Comparison of ENCODE assay signal across 10 cellular contexts in genomic region chr11:210803-211180, GRCh38. TPM values are rescaled to one million over a fixed set of nuclear protein-coding genes. Genes with fewer than 3 reads are reported as not detected.
DNase-seq lines count a peak whose midpoint lies in the region; ATAC-seq lines count a peak whose summit lies in the region.
"Had no signal": no experiment of that assay in that cellular context is flagged by ENCODE, and none has a peak within 500 bp of the region (broad histone marks: within the 10 kb centered on the region; RNA-seq: fewer than 3 reads in every experiment).

No MANE protein-coding gene starts in this region.

- no peak overlapping the region for H2BK12ac ChIP-seq in mesenchymal stem cell (ENCODE audit: low read length in 2 of 2)

- no peak overlapping the region for H2BK15ac ChIP-seq in mesenchymal stem cell (ENCODE audit: low read depth, poor library complexity, severe bottlenecking)

- H3K27me3 ChIP-seq in BLaER1 treated with 17β-estradiol and CSF1 and Interleukin-3, amounts not matched to agents 10 nM and 100 nM, result no peaks in the 10 kb centered on the region
- H3K27me3 ChIP-seq in mesenchymal stem cell (ENCODE audit: control insufficient read depth in 1 of 2, insufficient read depth in 1 of 2, low read length in 2 of 2), result no peaks in the 10 kb centered on the region
- H3K27me3 ChIP-seq: dorsolateral prefrontal cortex, thyroid gland had no signal

- ATAC-seq in HG02588 (IDR thresholded peaks at IDR 0.05; ENCODE audit: unreplicated experiment), result no peak

- H3K4me2 ChIP-seq in BLaER1 treated with 17β-estradiol and CSF1 and Interleukin-3, amounts not matched to agents 10 nM and 100 nM, result peak overlapping the region; percentile 90 to 100 (median 99)
- H3K4me2 ChIP-seq in mesenchymal stem cell (ENCODE audit: low read length, poor library complexity, severe bottlenecking), result no peak overlapping the region

- peaks cover 14% of the 10 kb centered on the region for H3K79me1 ChIP-seq in mesenchymal stem cell (replicated peaks; ENCODE audit: low read length, poor library complexity, severe bottlenecking)

- H3K27ac ChIP-seq in BLaER1 treated with 17β-estradiol and CSF1 and Interleukin-3, amounts not matched to agents 10 nM and 100 nM, result peak overlapping the region in 8 of 11 experiments; percentile 45 to 100 (median 98); a peak in 10 of 22 replicates
- H3K27ac ChIP-seq in SK-N-MC (no peak overlapping the region), mesenchymal stem cell (ENCODE audit: low read length, poor library complexity, severe bottlenecking) (peak overlapping the region; percentile 88)
- H3K27ac ChIP-seq: thyroid gland had no signal

- H4K20me1 ChIP-seq in BLaER1 treated with 17β-estradiol and CSF1 and Interleukin-3, amounts not matched to agents 10 nM and 100 nM, result peaks cover 30 to 81% (median 59%) of the 10 kb centered on the region in 11 experiments; a peak in 19 of 22 replicates

- 92% methylated on average over 5 of the region's 5 CpGs for WGBS in mesenchymal stem cell

- H2AFZ ChIP-seq in mesenchymal stem cell (ENCODE audit: low read depth, low read length), result no peak overlapping the region

- H3K14ac ChIP-seq in mesenchymal stem cell (ENCODE audit: low read length in 2 of 2), result no peak overlapping the region

- H3K9ac ChIP-seq in BLaER1 treated with 17β-estradiol and CSF1 and Interleukin-3, amounts not matched to agents 10 nM and 100 nM, result peak overlapping the region; percentile 91 to 99 (median 98); a peak in 21 of 22 replicates
- H3K9ac ChIP-seq in SK-N-MC (ENCODE audit: insufficient read length) (peak overlapping the region; percentile 26), mesenchymal stem cell (ENCODE audit: low read length) (peak overlapping the region; percentile 98)

- peak overlapping the region in 7 of 10 experiments; percentile 92 to 97 (median 95); a peak in 6 of 20 replicates for H3K4me3 ChIP-seq in BLaER1 treated with 17β-estradiol and CSF1 and Interleukin-3, amounts not matched to agents 10 nM and 100 nM
- H3K4me3 ChIP-seq in SK-N-MC, result no peak overlapping the region
- H3K4me3 ChIP-seq in mesenchymal stem cell (ENCODE audit: insufficient read depth in 1 of 2, low read depth in 1 of 2, low read length in 2 of 2), result peak overlapping the region in 1 of 2 experiments; percentile 97
- H3K4me3 ChIP-seq: thyroid gland had no signal

- H4K8ac ChIP-seq in mesenchymal stem cell (ENCODE audit: low read length), result no peak overlapping the region

- H2BK120ac ChIP-seq in mesenchymal stem cell (ENCODE audit: low read depth, low read length), result no peak overlapping the region

- no peak for DNase-seq in SK-N-MC (ENCODE audit: low read depth, low spot score)
- no peak for DNase-seq in mesenchymal stem cell
- DNase-seq in SIG-M5 (lab: John Stamatoyannopoulos, UW), result no peak
- no peak for DNase-seq in inferior parietal cortex (ENCODE audit: extremely low spot score)
- DNase-seq: activated CD4-positive, alpha-beta T cell treated with anti-CD3 and anti-CD28 coated beads, Interleukin-2, amount 50 U/mL, for 4 hours; small intestine; thyroid gland had no signal

- peaks cover 63 to 70% (median 66%) of the 10 kb centered on the region in 11 experiments for H3K36me3 ChIP-seq in BLaER1 treated with 17β-estradiol and CSF1 and Interleukin-3, amounts not matched to agents 10 nM and 100 nM
- peaks cover 51% of the 10 kb centered on the region for H3K36me3 ChIP-seq in SK-N-MC (ENCODE audit: insufficient read depth, low read length)
- H3K36me3 ChIP-seq in mesenchymal stem cell (ENCODE audit: control insufficient read depth in 1 of 2, insufficient read depth in 2 of 2, low read depth in 1 of 2, low read length in 2 of 2), result peaks cover 62 to 63% of the 10 kb centered on the region in 2 experiments

- no peak overlapping the region for H4K91ac ChIP-seq in mesenchymal stem cell (ENCODE audit: low read length)

- peak overlapping the region; percentile 9 for H2AK5ac ChIP-seq in mesenchymal stem cell (ENCODE audit: low read length, severe bottlenecking)

- H3K23ac ChIP-seq in mesenchymal stem cell (ENCODE audit: low read length in 2 of 2), result no peak overlapping the region

- peaks cover 30 to 36% (median 32%) of the 10 kb centered on the region in 10 experiments for H3K4me1 ChIP-seq in BLaER1 treated with 17β-estradiol and CSF1 and Interleukin-3, amounts not matched to agents 10 nM and 100 nM
- peaks cover 45% of the 10 kb centered on the region for H3K4me1 ChIP-seq in mesenchymal stem cell (ENCODE audit: control insufficient read depth, insufficient read depth, low read depth, low read length)

- H3K18ac ChIP-seq in mesenchymal stem cell (ENCODE audit: low read depth in 1 of 2, low read length in 2 of 2), result no peak overlapping the region

- H2BK5ac ChIP-seq in mesenchymal stem cell (ENCODE audit: low read depth, low read length, poor library complexity, severe bottlenecking), result no peak overlapping the region

- H3K4ac ChIP-seq in mesenchymal stem cell (ENCODE audit: low read depth in 1 of 2, low read length in 2 of 2), result no peak overlapping the region

- no peaks in the 10 kb centered on the region for H3K9me3 ChIP-seq in BLaER1 treated with 17β-estradiol and CSF1 and Interleukin-3, amounts not matched to agents 10 nM and 100 nM (replicated peaks in 1 of 11)
- H3K9me3 ChIP-seq in SK-N-MC (ENCODE audit: low read depth, low read length) (no peaks in the 10 kb centered on the region), mesenchymal stem cell (ENCODE audit: control insufficient read depth, low read length) (no peaks in the 10 kb centered on the region)
- H3K9me3 ChIP-seq: thyroid gland had no signal

RNA-seq across cellular contexts. Expression of gene RIC8A, which starts 3.3 kb away (rescaled TPM):
- polyA plus RNA-seq in mesenchymal stem cell (2013, experiment 1 of 2), result 77.3 TPM
- polyA plus RNA-seq in mesenchymal stem cell (2013, experiment 2 of 2), result 76.9 TPM

RNA-seq across cellular contexts. Expression of gene BET1L, which starts 3.6 kb away (rescaled TPM):
- polyA plus RNA-seq in mesenchymal stem cell (2013, experiment 1 of 2), result 52.8 TPM
- polyA plus RNA-seq in mesenchymal stem cell (2013, experiment 2 of 2), result 52.1 TPM

RNA-seq across cellular contexts. Expression of gene SCGB1C1, which starts 17.9 kb away (rescaled TPM):
- polyA plus RNA-seq in mesenchymal stem cell (2013, experiment 1 of 2), result not detected
- not detected for polyA plus RNA-seq in mesenchymal stem cell (2013, experiment 2 of 2)
- polyA plus RNA-seq: small intestine had no signal

RNA-seq across cellular contexts. Expression of gene SIRT3, which starts 25.4 kb away (rescaled TPM):
- polyA plus RNA-seq in mesenchymal stem cell (2013, experiment 1 of 2), result 10.2 TPM
- polyA plus RNA-seq in mesenchymal stem cell (2013, experiment 2 of 2), result 10.2 TPM

RNA-seq across cellular contexts. Expression of gene PSMD13, which starts 26.0 kb away (rescaled TPM):
- polyA plus RNA-seq in mesenchymal stem cell (2013, experiment 1 of 2), result 66.4 TPM
- 68.0 TPM for polyA plus RNA-seq in mesenchymal stem cell (2013, experiment 2 of 2)

Comparison
In these comparisons a context has a peak if more than half of its experiments do, and no peak if none do; other contexts are left out.
1. H3K9ac ChIP-seq: peak in every context shown above with its lines; median percentile 98 in BLaER1 treated with 17β-estradiol and CSF1 and Interleukin-3, amounts not matched to agents 10 nM and 100 nM; 98 in mesenchymal stem cell; 26 in SK-N-MC.